28 cellular contexts compared by ENCODE assay signal in the genomic region with DNA sequence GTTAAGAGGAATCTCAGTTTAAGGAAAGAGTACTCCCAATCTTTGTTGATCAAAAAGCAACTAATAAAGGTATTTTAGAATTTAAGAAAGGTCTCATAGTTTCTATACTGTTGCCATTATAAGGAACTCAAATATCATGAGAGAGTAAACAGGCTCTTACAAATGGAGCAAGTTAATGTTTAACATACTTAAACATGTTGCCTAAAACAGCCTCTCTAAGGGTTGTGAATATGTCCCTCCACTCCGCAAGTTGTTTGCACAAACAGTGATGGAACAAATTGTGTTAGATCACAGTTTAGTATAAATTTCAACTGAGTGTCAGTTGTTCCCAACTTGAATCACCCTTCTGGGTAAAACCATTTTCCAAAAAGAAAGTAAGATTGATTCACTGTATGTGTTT.
"Had no signal": no experiment of that assay in that cellular context is flagged by ENCODE, and none has a peak within 500 bp of the region (broad histone marks: within the 10 kb centered on the region; RNA-seq: fewer than 3 reads in every experiment).

No MANE protein-coding gene starts in this region.

- H2AFZ ChIP-seq: hepatocyte, parathyroid adenoma had no signal

- H3K4me3 Mint-ChIP-seq: naive thymus-derived CD8-positive, alpha-beta T cell; nephron; neural crest cell; stimulated activated naive B cell treated with anti-CD40 and anti-IgM and Interleukin-4, amounts not matched to agents 10 μg/mL and 1 μg/mL and 100 μg/mL, for 72 hours had no signal

- H3K79me2 ChIP-seq: hepatocyte, parathyroid adenoma had no signal

- H3K4me3 ChIP-seq: heart right ventricle, hepatocyte, left lung, lower lobe of right lung, right atrium auricular region, skin epidermis, stomach, testis, thyroid gland, transverse colon, upper lobe of left lung had no signal

- H3K9me3 ChIP-seq: heart right ventricle, left lung, lower lobe of right lung, right atrium auricular region, stomach, testis, thyroid gland, transverse colon, upper lobe of left lung had no signal

- ATAC-seq: heart right ventricle; left cardiac atrium; left lung; lower lobe of right lung; naive thymus-derived CD8-positive, alpha-beta T cell; sciatic nerve; stimulated activated naive B cell treated with anti-CD40 and anti-IgM and Interleukin-4, amounts not matched to agents 10 μg/mL and 1 μg/mL and 100 μg/mL, for 72 hours; stimulated activated naive CD8-positive, alpha-beta T cell treated with anti-CD3 and anti-CD28 coated beads, Interleukin-15, Interleukin-2, amounts not matched to agents 100 U/mL and 50 U/mL, for 24 hours had no signal

- H3K27me3 ChIP-seq: hepatocyte, right atrium auricular region, stomach, testis, thyroid gland, transverse colon, upper lobe of left lung had no signal

- H3K36me3 Mint-ChIP-seq: naive thymus-derived CD8-positive, alpha-beta T cell; stimulated activated naive B cell treated with anti-CD40 and anti-IgM and Interleukin-4, amounts not matched to agents 10 μg/mL and 1 μg/mL and 100 μg/mL, for 72 hours had no signal

- H3K4me1 ChIP-seq: heart right ventricle, left lung, lower lobe of right lung, parathyroid adenoma, right atrium auricular region, stomach, testis, thyroid gland, transverse colon, upper lobe of left lung had no signal

- H3K27ac Mint-ChIP-seq: naive thymus-derived CD8-positive, alpha-beta T cell; nephron; stimulated activated naive B cell treated with anti-CD40 and anti-IgM and Interleukin-4, amounts not matched to agents 10 μg/mL and 1 μg/mL and 100 μg/mL, for 72 hours had no signal

- H3K9ac ChIP-seq: parathyroid adenoma had no signal

- H3K36me3 ChIP-seq: heart right ventricle, left lung, lower lobe of right lung, right atrium auricular region, stomach, thyroid gland, transverse colon, upper lobe of left lung had no signal

- H3K27ac ChIP-seq: heart right ventricle, hepatocyte, left lung, lower lobe of right lung, parathyroid adenoma, right atrium auricular region, skin epidermis, stomach, testis, thyroid gland, transverse colon, upper lobe of left lung had no signal

- H3K27me3 Mint-ChIP-seq: naive thymus-derived CD8-positive, alpha-beta T cell; stimulated activated naive B cell treated with anti-CD40 and anti-IgM and Interleukin-4, amounts not matched to agents 10 μg/mL and 1 μg/mL and 100 μg/mL, for 72 hours had no signal

- H3K4me2 ChIP-seq: hepatocyte had no signal

- H3K4me1 Mint-ChIP-seq: naive thymus-derived CD8-positive, alpha-beta T cell; nephron; neural crest cell; stimulated activated naive B cell treated with anti-CD40 and anti-IgM and Interleukin-4, amounts not matched to agents 10 μg/mL and 1 μg/mL and 100 μg/mL, for 72 hours had no signal

- DNase-seq: heart right ventricle; islet precursor cell; kidney glomerular epithelial cell; left cardiac atrium; left lung; lower lobe of right lung; mammary epithelial cell; mesenchymal stem cell; naive thymus-derived CD8-positive, alpha-beta T cell; nucleus accumbens; stimulated activated CD4-positive, alpha-beta T cell treated with anti-CD3 and anti-CD28 coated beads, Interleukin-12 subunit alpha, Interleukin-12 subunit beta, amount 100 ng/mL, for 4 hours; stimulated activated CD4-positive, alpha-beta T cell treated with anti-CD3 and anti-CD28 coated beads, Interleukin-15, amount 100 ng/mL, for 24 hours; stimulated activated CD4-positive, alpha-beta T cell treated with anti-CD3 and anti-CD28 coated beads, Interleukin-2, amount 100 ng/mL, for 24 hours; stimulated activated CD4-positive, alpha-beta T cell treated with anti-CD3 and anti-CD28 coated beads, Interleukin-4, amount 100 ng/mL, for 1 hour; stimulated activated naive B cell treated with anti-CD40 and anti-IgM and Interleukin-4, amounts not matched to agents 10 μg/mL and 1 μg/mL and 100 μg/mL, for 72 hours; stimulated activated naive CD8-positive, alpha-beta T cell treated with anti-CD3 and anti-CD28 coated beads, Interleukin-15, Interleukin-2, amounts not matched to agents 100 U/mL and 50 U/mL, for 24 hours; stomach; testis; thyroid gland; transverse colon; upper lobe of left lung had no signal
